8 cellular contexts compared by ENCODE assay signal in genomic region chr4:99405433-99406115, GRCh38. TPM values are rescaled to one million over a fixed set of nuclear protein-coding genes. Genes with fewer than 3 reads are reported as not detected.
DNase-seq lines count a peak whose midpoint lies in the region; ATAC-seq and TF ChIP-seq lines count a peak whose summit lies in the region.

No MANE protein-coding gene starts in this region.

- POLR2A ChIA-PET in OCI-LY7 (lab: Charles Lee), result no interaction called here
- POLR2A ChIA-PET in naive thymus-derived CD8-positive, alpha-beta T cell (lab: Charles Lee), result interaction anchor here (0.7 kb wide), 1 partner anchor 413 kb away, joined by 3 read pairs; no protein-coding TSS in a partner anchor

- no peaks in the 10 kb centered on the region for H3K9me3 Mint-ChIP-seq in naive thymus-derived CD8-positive, alpha-beta T cell

- H3K27me3 ChIP-seq in suprapubic skin, result no peaks in the 10 kb centered on the region

- H4K20me1 ChIP-seq in OCI-LY7 (ENCODE audit: insufficient read depth, low read length), result no peaks in the 10 kb centered on the region

- H3K79me2 ChIP-seq in OCI-LY7 (ENCODE audit: insufficient read depth, low read depth, low read length), result no peaks in the 10 kb centered on the region

- no peak for TF ChIP-seq POLR2A in suprapubic skin (IDR thresholded peaks at IDR 0.05)

- H3K4me2 ChIP-seq in OCI-LY7 (ENCODE audit: low read length), result no peak overlapping the region

- no peaks in the 10 kb centered on the region for H3K36me3 Mint-ChIP-seq in naive thymus-derived CD8-positive, alpha-beta T cell

- H3K4me3 ChIP-seq in OCI-LY7 (ENCODE audit: low read depth, low read length, poor library complexity, severe bottlenecking) (no peak overlapping the region), suprapubic skin (no peak overlapping the region)

- H3K4me3 Mint-ChIP-seq in naive thymus-derived CD8-positive, alpha-beta T cell, result no peak overlapping the region

- H2AFZ ChIP-seq in OCI-LY7 (ENCODE audit: low read length), result no peak overlapping the region

- peak; percentile 73 for DNase-seq in DMS53 (lab: John Stamatoyannopoulos, UW)
- peak; percentile 36 for DNase-seq in HS-27A (ENCODE audit: low read depth)
- DNase-seq in OCI-LY7 (ENCODE audit: low spot score), result peak; percentile 52
- DNase-seq in activated T-cell treated with anti-CD3 and anti-CD28 coated beads for 48 hours (ENCODE audit: low read depth), result peak; percentile 41
- peak; percentile 15 to 74 (median 55) for DNase-seq in naive thymus-derived CD8-positive, alpha-beta T cell
- peak in 1 of 2 donors; percentile 81 for DNase-seq in suprapubic skin (ENCODE audit: low spot score in 2 of 2)

- CTCF ChIA-PET in OCI-LY7 (lab: Charles Lee; ENCODE audit: unreplicated experiment), result no interaction called here

- peaks cover 0 to 5% (median 0%) of the 10 kb centered on the region in 4 donors for H3K4me1 Mint-ChIP-seq in naive thymus-derived CD8-positive, alpha-beta T cell

- 38% methylated on average over 6 of the region's 6 CpGs for WGBS in suprapubic skin

- no peaks in the 10 kb centered on the region for H3K36me3 ChIP-seq in OCI-LY7 (ENCODE audit: insufficient read depth, low read length)
- no peaks in the 10 kb centered on the region for H3K36me3 ChIP-seq in suprapubic skin

- intact Hi-C loops in OCI-LY7 (cut with micrococcal nuclease; ENCODE audit: unreplicated experiment), result loop anchor here (1.0 to 10.0 kb wide), 4 partner anchors 287 to 1261 kb away; partner anchors contain the start of genes METAP1 and STPG2

- no peak for TF ChIP-seq EP300 in suprapubic skin (IDR thresholded peaks at IDR 0.05)

- H3K4me1 ChIP-seq in OCI-LY7 (ENCODE audit: insufficient read depth, low read length, poor library complexity, severe bottlenecking) (no peaks in the 10 kb centered on the region), suprapubic skin (peaks cover 18% of the 10 kb centered on the region)

- no peaks in the 10 kb centered on the region for H3K9me2 ChIP-seq in OCI-LY7 (ENCODE audit: insufficient read depth, low read length)

- no peak overlapping the region for H3K27ac Mint-ChIP-seq in naive thymus-derived CD8-positive, alpha-beta T cell

- H3K27ac ChIP-seq in OCI-LY7 (ENCODE audit: low read depth, low read length, poor library complexity, severe bottlenecking) (no peak overlapping the region), suprapubic skin (peak overlapping the region; percentile 81)

- ATAC-seq in esophagus mucosa (peak; percentile 81), GM18870 (IDR thresholded peaks at IDR 0.05; ENCODE audit: unreplicated experiment) (no peak)
- peak; percentile 56 to 61 for ATAC-seq in naive thymus-derived CD8-positive, alpha-beta T cell

- TF ChIP-seq CTCF in OCI-LY7 (conservative IDR thresholded peaks at IDR 0.05; ENCODE audit: low read length), result peak; percentile 93
- TF ChIP-seq CTCF in suprapubic skin (IDR thresholded peaks at IDR 0.05), result peak; percentile 89 to 95

- no TSS peak for BruUV-seq in OCI-LY7 (replicated peaks; lab: Mats Ljungman, UMichigan)

- H3K27me3 Mint-ChIP-seq in naive thymus-derived CD8-positive, alpha-beta T cell, result peaks cover 0 to 1% (median 0%) of the 10 kb centered on the region in 5 donors

- no peaks in the 10 kb centered on the region for H3K9me3 ChIP-seq in OCI-LY7 (ENCODE audit: low read length)
- no peaks in the 10 kb centered on the region for H3K9me3 ChIP-seq in suprapubic skin

RNA-seq across cellular contexts. Expression of gene ADH7, which starts 29.6 kb away (rescaled TPM):
- total RNA-seq in OCI-LY7 (2014; rRNA removed; shearing (Covaris generic)), result not detected in 2 replicates
- not detected in 2 replicates for total RNA-seq in OCI-LY7 (2022)
- total RNA-seq in esophagus mucosa, result 120 TPM
- not detected for total RNA-seq in naive thymus-derived CD8-positive, alpha-beta T cell
- polyA plus RNA-seq in naive thymus-derived CD8-positive, alpha-beta T cell, result not detected
- total RNA-seq in suprapubic skin, result 1 to 10 TPM in 2 of 4 donors, under 1 TPM in 2; 0.24 to 1.2 (median 0.76) TPM

RNA-seq across cellular contexts. Expression of gene ADH1C, which starts 53.0 kb away (rescaled TPM):
- total RNA-seq in OCI-LY7 (2014; rRNA removed; shearing (Covaris generic)), result not detected in 2 replicates
- total RNA-seq in OCI-LY7 (2022) (not detected in 2 replicates), esophagus mucosa (0.64 TPM), suprapubic skin (1 to 10 TPM in 1 of 4 donors, under 1 TPM in 2, not detected in 1; 0.36 to 1.6 (median 0.64) TPM)
- not detected for total RNA-seq in naive thymus-derived CD8-positive, alpha-beta T cell
- not detected for polyA plus RNA-seq in naive thymus-derived CD8-positive, alpha-beta T cell

Comparison
In these comparisons a context has a peak if more than half of its experiments do, and no peak if none do; other contexts are left out.
1. RNA of gene ADH7, which starts 29.6 kb away (total RNA-seq): 120 TPM in esophagus mucosa (single experiment); 0.24 to 1.2 TPM in suprapubic skin, not detected in OCI-LY7 and not detected in naive thymus-derived CD8-positive, alpha-beta T cell; every median in the first group is over 10 times any median in the second.